Comparison of ENCODE assay signal across 8 cellular contexts in genomic region chr7:40232242-40232929, GRCh38.
DNase-seq lines count a peak whose midpoint lies in the region; ATAC-seq, FAIRE-seq and TF ChIP-seq lines count a peak whose summit lies in the region.

No MANE protein-coding gene starts in this region.

- peak; percentile 70 for TF ChIP-seq RAD21 in A549 (conservative IDR thresholded peaks at IDR 0.05 in 1 of 2, IDR thresholded peaks at IDR 0.05 in 1 of 2)

- H3K4me3 ChIP-seq in A549: no peak overlapping the region
- no peak overlapping the region for H3K4me3 ChIP-seq in ovary

- H3K36me3 ChIP-seq in ovary: no peaks in the 10 kb centered on the region

- H3K27ac ChIP-seq in A549: no peak overlapping the region
- H3K27ac ChIP-seq in ovary: no peak overlapping the region

- intact Hi-C loops in ovary (cut with DNase I): loop anchor here in 1 of 4 donors (10.0 kb wide), 1 partner anchor 1492 kb away; no protein-coding TSS in a partner anchor

- H3K27me3 ChIP-seq in ovary: no peaks in the 10 kb centered on the region

- WGBS in A549 (ENCODE audit: missing lambda C conversion rate): 13% methylated on average over 7 of the region's 7 CpGs
- WGBS in ovary, 3 donors: 10 to 18% (median 12%) methylated on average over 7 of the region's 7 CpGs

- peak; percentile 84 to 88; a peak in 4 of 6 replicates for ATAC-seq in A549

- no peak overlapping the region for H3K4me2 ChIP-seq in A549

- CTCF ChIA-PET in A549 (lab: Yijun Ruan, JAX): interaction anchor here (0.6 to 3.2 kb wide), 27 partner anchors 8 to 1707 kb away, joined by 3 to 24 read pairs (median 4); partner anchors contain the start of gene MPLKIP

- peak; percentile 21 to 56 for DNase-seq in A549 (ENCODE audit: low read depth in 1 of 2, low spot score in 1 of 2)
- DNase-seq in GF-D8 (lab: John Stamatoyannopoulos, UW): peak; percentile 50
- DNase-seq in HT-29 (ENCODE audit: low spot score): peak; percentile 64
- DNase-seq in RPMI8226: peak; percentile 51
- DNase-seq in erythroblast (lab: John Stamatoyannopoulos, UW): peak; percentile 28 to 46
- peak in 1 of 5 donors; percentile 30 for DNase-seq in ovary
- no peak for DNase-seq in islet precursor cell
- no peak for DNase-seq in NK-92 (lab: John Stamatoyannopoulos, UW; ENCODE audit: unreplicated experiment)

- peak; percentile 36 for FAIRE-seq in A549 (lab: Jason Lieb, UNC)

- POLR2A ChIA-PET in A549 (lab: Yijun Ruan, JAX): no interaction called here

- TF ChIP-seq CTCF in A549 (IDR thresholded peaks at IDR 0.05) (peak; percentile 62), ovary (IDR thresholded peaks at IDR 0.05) (peak in 2 of 3 donors; percentile 41 to 51)

- H3K4me1 ChIP-seq in A549 (no peaks in the 10 kb centered on the region), ovary (ENCODE audit: insufficient read depth) (peaks cover 2% of the 10 kb centered on the region)

- TF ChIP-seq EP300 in A549 (IDR thresholded peaks at IDR 0.05) (no peak), ovary (IDR thresholded peaks at IDR 0.05) (no peak)

- no peak for TF ChIP-seq POLR2A in A549 (IDR thresholded peaks at IDR 0.05; ENCODE audit: low read length)
- TF ChIP-seq POLR2A in erythroblast (IDR thresholded peaks at IDR 0.05; ENCODE audit: low read length): no peak
- TF ChIP-seq POLR2A in ovary (IDR thresholded peaks at IDR 0.05): no peak

- H3K9me3 ChIP-seq in A549 (no peaks in the 10 kb centered on the region), ovary (no peaks in the 10 kb centered on the region)

TF ChIP-seq in A549, 52 proteins besides CTCF, POLR2A, EP300 and RAD21:
- TF ChIP-seq SMC3 (IDR thresholded peaks at IDR 0.05) (peak; percentile 50; the same call in 1 of the 3 replicates), JUNB (IDR thresholded peaks at IDR 0.05) (no peak)
TF ChIP-seq in A549: peak in this region for 1.

Comparison
In these comparisons a context has a peak if more than half of its experiments do, and no peak if none do; other contexts are left out.
1. DNase-seq: peak in A549 (2 of 2), GF-D8 (single experiment), HT-29 (single experiment), RPMI8226 (single experiment) and erythroblast (2 of 2); none in islet precursor cell (single experiment) and NK-92 (single experiment).